In the genomic region with DNA sequence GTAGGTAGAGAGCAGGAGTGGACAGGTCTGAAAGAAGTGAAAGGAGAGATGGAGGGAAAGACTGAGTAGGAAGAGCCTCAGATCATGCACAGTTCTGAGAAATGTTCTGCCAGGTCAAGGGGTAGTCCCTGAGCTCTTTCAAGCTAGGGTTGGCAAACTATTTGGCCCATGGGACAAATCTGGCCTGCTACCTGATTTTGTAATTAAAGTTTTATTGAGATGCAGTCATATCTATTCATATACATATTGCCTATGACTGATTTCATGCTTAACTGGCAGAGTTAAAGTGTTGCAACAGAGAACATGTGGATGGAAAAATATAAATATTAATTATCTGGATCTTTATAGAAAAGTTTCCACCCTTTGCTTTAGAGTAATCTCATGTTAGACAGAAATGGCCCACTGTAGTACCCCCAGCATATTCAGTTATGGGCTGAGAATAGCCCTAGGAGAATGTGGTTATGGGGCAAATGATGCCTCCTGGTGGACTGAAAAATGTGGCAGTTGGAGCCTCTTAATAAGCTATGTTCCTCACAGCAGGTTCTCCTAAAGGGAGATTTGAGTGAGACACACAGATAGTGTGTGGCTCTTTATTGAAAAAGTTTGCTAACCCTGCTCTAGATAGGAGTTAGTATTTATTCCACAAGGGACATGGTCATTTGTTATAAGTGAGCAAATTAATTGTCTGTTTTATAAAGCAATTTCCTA, we compare ENCODE assay signal across 8 cellular contexts.
DNase-seq lines count a peak whose midpoint lies in the region; ATAC-seq, FAIRE-seq and TF ChIP-seq lines count a peak whose summit lies in the region.

No MANE protein-coding gene starts in this region.

- H3K4me3 ChIP-seq in Caco-2 (ENCODE audit: low read depth, low read length): no peak overlapping the region
- H3K4me3 ChIP-seq in adrenal gland: no peak overlapping the region
- no peak overlapping the region for H3K4me3 ChIP-seq in lung

- no peak overlapping the region for H3K4me3 Mint-ChIP-seq in Caco-2 (ENCODE audit: unreplicated experiment)
- no peak overlapping the region for H3K4me3 Mint-ChIP-seq in activated CD8-positive, alpha-beta memory T cell treated with anti-CD3 and anti-CD28 coated beads, Interleukin-2, amount 10 ng/mL, durations not matched to agents 7 days and 5 days

- TF ChIP-seq CTCF in Caco-2 (IDR thresholded peaks at IDR 0.05; ENCODE audit: insufficient read depth in 1 of 2, low read depth in 1 of 2, low read length in 1 of 2, severe bottlenecking in 1 of 2, unreplicated experiment in 1 of 2) (peak; percentile 12 to 34), adrenal gland (IDR thresholded peaks at IDR 0.05) (peak; percentile 21 to 60 (median 53)), lung (IDR thresholded peaks at IDR 0.05; ENCODE audit: control extremely low read depth, extremely low read depth) (no peak)

- no peaks in the 10 kb centered on the region for H3K36me3 ChIP-seq in Caco-2 (ENCODE audit: control insufficient read depth, insufficient read depth, low read length)
- H3K36me3 ChIP-seq in adrenal gland (replicated peaks in 1 of 2): no peaks in the 10 kb centered on the region
- H3K36me3 ChIP-seq in lung (ENCODE audit: control insufficient read depth in 2 of 2, insufficient read depth in 2 of 2, low read length in 2 of 2): no peaks in the 10 kb centered on the region

- peak overlapping the region; percentile 30 for H3K27ac Mint-ChIP-seq in Caco-2 (ENCODE audit: unreplicated experiment)
- no peak overlapping the region for H3K27ac Mint-ChIP-seq in activated CD8-positive, alpha-beta memory T cell treated with anti-CD3 and anti-CD28 coated beads, Interleukin-2, amount 10 ng/mL, durations not matched to agents 7 days and 5 days

- peaks cover 13% of the 10 kb centered on the region for H3K4me1 Mint-ChIP-seq in Caco-2 (ENCODE audit: low read depth, unreplicated experiment)
- no peaks in the 10 kb centered on the region for H3K4me1 Mint-ChIP-seq in activated CD8-positive, alpha-beta memory T cell treated with anti-CD3 and anti-CD28 coated beads, Interleukin-2, amount 10 ng/mL, durations not matched to agents 7 days and 5 days

- H3K27ac ChIP-seq in adrenal gland: no peak overlapping the region
- no peak overlapping the region for H3K27ac ChIP-seq in lung (ENCODE audit: low read depth in 1 of 2, low read length in 1 of 2)

- POLR2A ChIA-PET in Caco-2 (lab: Charles Lee): no interaction called here

- BruUV-seq in Caco-2 (replicated peaks; lab: Mats Ljungman, UMichigan): no TSS peak

- CTCF ChIA-PET in Caco-2 (lab: Charles Lee): interaction anchor here (0.9 to 1.0 kb wide), 2 partner anchors 16 to 27 kb away, joined by 3 read pairs; no protein-coding TSS in a partner anchor
- CTCF ChIA-PET in activated CD8-positive, alpha-beta memory T cell treated with anti-CD3 and anti-CD28 coated beads, Interleukin-2, amount 10 ng/mL, durations not matched to agents 7 days and 5 days (lab: Charles Lee): interaction anchor here (0.9 to 1.0 kb wide), 3 partner anchors 19 to 461 kb away, joined by 3 read pairs; no protein-coding TSS in a partner anchor

- DNase-seq in Caco-2 (no peak), GM19239 (ENCODE audit: insufficient read length, low spot score) (no peak), adrenal gland (peak in 6 of 7 donors; percentile 14 to 61 (median 28)), lung (ENCODE audit: low spot score) (no peak), GM19238 (ENCODE audit: insufficient read length, low spot score) (no peak)
- DNase-seq in activated CD8-positive, alpha-beta memory T cell treated with anti-CD3 and anti-CD28 coated beads, Interleukin-2, amount 10 ng/mL, durations not matched to agents 7 days and 5 days: no peak

- ATAC-seq in HG03442 (IDR thresholded peaks at IDR 0.05; ENCODE audit: unreplicated experiment) (peak; percentile 84), lung (ENCODE audit: insufficient read depth, low FRiP score) (peak; percentile 41), GM21737 (IDR thresholded peaks at IDR 0.05; ENCODE audit: unreplicated experiment) (no peak)
- ATAC-seq in activated CD8-positive, alpha-beta memory T cell treated with anti-CD3 and anti-CD28 coated beads, Interleukin-2, amount 10 ng/mL, durations not matched to agents 7 days and 5 days: no peak

- intact Hi-C loops in Caco-2 (cut with micrococcal nuclease; ENCODE audit: unreplicated experiment) (loop anchor here (1.0 kb wide), 1 partner anchor 97 kb away; no protein-coding TSS in a partner anchor), adrenal gland (cut with DNase I) (loop anchor here in 1 of 2 donors (10.0 kb wide), 1 partner anchor 99 kb away; no protein-coding TSS in a partner anchor)

- no peaks in the 10 kb centered on the region for H3K27me3 Mint-ChIP-seq in Caco-2 (ENCODE audit: insufficient read depth, unreplicated experiment)
- no peaks in the 10 kb centered on the region for H3K27me3 Mint-ChIP-seq in activated CD8-positive, alpha-beta memory T cell treated with anti-CD3 and anti-CD28 coated beads, Interleukin-2, amount 10 ng/mL, durations not matched to agents 7 days and 5 days

- H3K4me1 ChIP-seq in Caco-2: 0 out of 2 replicates have a peak, but pooled peaks cover 3% of the 10 kb centered on the region
- no peaks in the 10 kb centered on the region for H3K4me1 ChIP-seq in adrenal gland (replicated peaks in 1 of 2)
- no peaks in the 10 kb centered on the region for H3K4me1 ChIP-seq in lung (ENCODE audit: control insufficient read depth in 2 of 2, insufficient read depth in 2 of 2, low read length in 2 of 2)

- H3K9me3 ChIP-seq in Caco-2 (no peaks in the 10 kb centered on the region), adrenal gland (replicated peaks in 1 of 3) (no peaks in the 10 kb centered on the region), lung (ENCODE audit: control insufficient read depth in 2 of 2, insufficient read depth in 1 of 2, low read length in 1 of 2) (no peaks in the 10 kb centered on the region)

- TF ChIP-seq POLR2A in adrenal gland (IDR thresholded peaks at IDR 0.05): no peak

- FAIRE-seq in GM19239 (lab: Jason Lieb, UNC): peak; percentile 47

- H3K36me3 Mint-ChIP-seq in Caco-2 (ENCODE audit: insufficient read depth, unreplicated experiment): no peaks in the 10 kb centered on the region
- H3K36me3 Mint-ChIP-seq in activated CD8-positive, alpha-beta memory T cell treated with anti-CD3 and anti-CD28 coated beads, Interleukin-2, amount 10 ng/mL, durations not matched to agents 7 days and 5 days: no peaks in the 10 kb centered on the region

- no peaks in the 10 kb centered on the region for H3K27me3 ChIP-seq in Caco-2 (replicated peaks; ENCODE audit: control insufficient read depth, insufficient read depth, low read length)
- no peaks in the 10 kb centered on the region for H3K27me3 ChIP-seq in adrenal gland
- H3K27me3 ChIP-seq in lung (ENCODE audit: control insufficient read depth, insufficient read depth): no peaks in the 10 kb centered on the region

- peaks cover 13% of the 10 kb centered on the region for H3K9me3 Mint-ChIP-seq in Caco-2 (ENCODE audit: unreplicated experiment)
- H3K9me3 Mint-ChIP-seq in activated CD8-positive, alpha-beta memory T cell treated with anti-CD3 and anti-CD28 coated beads, Interleukin-2, amount 10 ng/mL, durations not matched to agents 7 days and 5 days (ENCODE audit: low read depth): no peaks in the 10 kb centered on the region

Comparison
In these comparisons a context has a peak if more than half of its experiments do, and no peak if none do; other contexts are left out.
1. DNase-seq: peak in adrenal gland (6 of 7); none in Caco-2 (0 of 2), GM19239 (single experiment), lung (single experiment), GM19238 (single experiment) and activated CD8-positive, alpha-beta memory T cell treated with anti-CD3 and anti-CD28 coated beads, Interleukin-2, amount 10 ng/mL, durations not matched to agents 7 days and 5 days (single experiment).
2. ATAC-seq: peak in HG03442 (single experiment) and lung (single experiment); none in GM21737 (single experiment) and activated CD8-positive, alpha-beta memory T cell treated with anti-CD3 and anti-CD28 coated beads, Interleukin-2, amount 10 ng/mL, durations not matched to agents 7 days and 5 days (single experiment).